In the genomic region with DNA sequence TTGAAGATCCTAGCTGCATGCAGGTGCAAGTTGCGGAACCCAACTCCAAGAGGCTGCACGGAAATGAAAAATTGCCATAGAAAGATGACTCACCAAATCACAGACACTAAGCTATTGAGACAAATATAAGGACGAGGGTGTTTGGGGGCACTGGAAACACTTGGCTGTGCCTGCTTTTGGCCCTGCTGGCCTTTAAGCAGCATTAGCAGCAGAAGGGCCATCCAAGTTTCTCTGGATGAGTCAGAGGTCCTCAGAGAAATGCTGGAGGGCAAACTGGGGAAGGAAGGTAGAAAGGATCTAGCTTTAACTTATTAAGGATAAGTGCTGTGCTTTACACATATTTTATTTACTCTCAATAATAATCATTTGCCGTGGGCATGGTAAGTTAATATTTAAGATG, we compare ENCODE assay signal across 1 cellular context.
TF ChIP-seq lines count a peak whose summit lies in the region.

No MANE protein-coding gene starts in this region.

TF ChIP-seq in SK-N-SH treated with all-trans-retinoic acid at 6 μM for 48 hours, 23 proteins besides CTCF, POLR2A, EP300 and RAD21 (continued from another document):
- TF ChIP-seq CREB5 (CRISPR knock-in tag; IDR thresholded peaks at IDR 0.05; ENCODE audit: low read depth) = no peak
- TF ChIP-seq ESRRG (CRISPR knock-in tag; IDR thresholded peaks at IDR 0.05) = no peak
- no peak for TF ChIP-seq ZC3H10 (CRISPR knock-in tag; IDR thresholded peaks at IDR 0.05)
- TF ChIP-seq ISL1 (CRISPR knock-in tag; IDR thresholded peaks at IDR 0.05) = no peak
